ENCODE assay signal across 19 cellular contexts in genomic region chr1:42660907-42661500, GRCh38. TPM values are rescaled to one million over a fixed set of nuclear protein-coding genes. Genes with fewer than 3 reads are reported as not detected.
DNase-seq lines count a peak whose midpoint lies in the region; ATAC-seq and TF ChIP-seq lines count a peak whose summit lies in the region.
"Had no signal": no experiment of that assay in that cellular context is flagged by ENCODE, and none has a peak within 500 bp of the region (broad histone marks: within the 10 kb centered on the region; RNA-seq: fewer than 3 reads in every experiment).

No MANE protein-coding gene starts in this region.

- ATAC-seq in CD8-positive, alpha-beta T cell = no peak
- ATAC-seq in central memory CD8-positive, alpha-beta T cell (replicated peaks; ENCODE audit: extremely low read depth, poor library complexity, severe bottlenecking) = no peak
- no peak for ATAC-seq in GM18519 (IDR thresholded peaks at IDR 0.05; ENCODE audit: low FRiP score, unreplicated experiment)
- ATAC-seq: gastroesophageal sphincter, left ventricle myocardium superior had no signal

- H3K9me3 Mint-ChIP-seq in CD8-positive, alpha-beta T cell = no peaks in the 10 kb centered on the region
- no peaks in the 10 kb centered on the region for H3K9me3 Mint-ChIP-seq in T-helper 1 cell treated with Interleukin-12 subunit alpha and Interleukin-12 subunit beta and Interleukin-4 antibody, amounts not matched to agents 30 μg/mL and 1 μg/mL, for 36 hours
- no peaks in the 10 kb centered on the region for H3K9me3 Mint-ChIP-seq in central memory CD8-positive, alpha-beta T cell
- H3K9me3 Mint-ChIP-seq: IgD-negative memory B cell had no signal

- no peak overlapping the region for H3K4me3 ChIP-seq in CD8-positive, alpha-beta T cell (ENCODE audit: low read depth, low read length)
- H3K4me3 ChIP-seq: gastroesophageal sphincter, skin epidermis, tibial nerve had no signal

- peak overlapping the region; percentile 76 for H3K27ac Mint-ChIP-seq in CD8-positive, alpha-beta T cell
- H3K27ac Mint-ChIP-seq in T-helper 1 cell treated with Interleukin-12 subunit alpha and Interleukin-12 subunit beta and Interleukin-4 antibody, amounts not matched to agents 30 μg/mL and 1 μg/mL, for 36 hours = peak overlapping the region; percentile 91
- peak overlapping the region; percentile 20 for H3K27ac Mint-ChIP-seq in central memory CD8-positive, alpha-beta T cell (ENCODE audit: low read depth)
- H3K27ac Mint-ChIP-seq: IgD-negative memory B cell had no signal

- no peaks in the 10 kb centered on the region for H3K27me3 ChIP-seq in CD8-positive, alpha-beta T cell (ENCODE audit: insufficient read depth, low read length)
- H3K27me3 ChIP-seq: gastroesophageal sphincter, tibial nerve had no signal

- peaks cover 14% of the 10 kb centered on the region for H3K36me3 ChIP-seq in CD8-positive, alpha-beta T cell (ENCODE audit: insufficient read depth, low read length)

- CTCF ChIA-PET in CD8-positive, alpha-beta T cell (lab: Charles Lee) = interaction anchor here (1.0 to 1.2 kb wide), 2 partner anchors 17 to 23 kb away, joined by 3 read pairs; no protein-coding TSS in a partner anchor

- no peaks in the 10 kb centered on the region for H3K27me3 Mint-ChIP-seq in CD8-positive, alpha-beta T cell (ENCODE audit: low read depth)
- H3K27me3 Mint-ChIP-seq in T-helper 1 cell treated with Interleukin-12 subunit alpha and Interleukin-12 subunit beta and Interleukin-4 antibody, amounts not matched to agents 30 μg/mL and 1 μg/mL, for 36 hours (ENCODE audit: low read depth) = no peaks in the 10 kb centered on the region
- H3K27me3 Mint-ChIP-seq in central memory CD8-positive, alpha-beta T cell = no peaks in the 10 kb centered on the region
- H3K27me3 Mint-ChIP-seq: IgD-negative memory B cell had no signal

- H3K27ac ChIP-seq in CD8-positive, alpha-beta T cell (ENCODE audit: low read depth, low read length) = no peak overlapping the region
- H3K27ac ChIP-seq: gastroesophageal sphincter, skin epidermis, tibial nerve had no signal

- no peak for DNase-seq in CD8-positive, alpha-beta T cell
- DNase-seq in GM10266 (ENCODE audit: extremely low spot score) (peak; percentile 44), cardiac septum (ENCODE audit: low spot score) (no peak), activated gamma-delta T cell (lab: John Stamatoyannopoulos, UW) (no peak)
- no peak for DNase-seq in central memory CD8-positive, alpha-beta T cell (ENCODE audit: low spot score in 2 of 2)
- no peak for DNase-seq in activated effector memory CD4-positive, alpha-beta T cell treated with Interleukin-2 at 50 U/mL for 16 hours
- DNase-seq: activated CD8-positive, alpha-beta memory T cell treated with anti-CD3 and anti-CD28 coated beads, Interleukin-2, amount 50 U/mL, for 48 hours; aorta; cortex of kidney; left ventricle myocardium superior; NCI-H1092; NCI-H69; stimulated activated CD4-positive, alpha-beta T cell treated with anti-CD3 and anti-CD28 coated beads, Interleukin-4, amount 100 ng/mL, for 24 hours had no signal

- intact Hi-C loops in CD8-positive, alpha-beta T cell (cut with DNase I, micrococcal nuclease) = loop anchor here in 1 of 2 experiments (10.0 kb wide), 1 partner anchor 1314 kb away; the partner anchor contains the start of genes ATP6V0B, B4GALT2 and DPH2
- intact Hi-C loops in cardiac septum (cut with DNase I) = no loop called here

- H3K9me3 ChIP-seq in CD8-positive, alpha-beta T cell (ENCODE audit: low read length) = no peaks in the 10 kb centered on the region
- H3K9me3 ChIP-seq: gastroesophageal sphincter, tibial nerve had no signal

- H3K36me3 Mint-ChIP-seq in CD8-positive, alpha-beta T cell = peaks cover 64% of the 10 kb centered on the region
- peaks cover 35% of the 10 kb centered on the region for H3K36me3 Mint-ChIP-seq in T-helper 1 cell treated with Interleukin-12 subunit alpha and Interleukin-12 subunit beta and Interleukin-4 antibody, amounts not matched to agents 30 μg/mL and 1 μg/mL, for 36 hours (ENCODE audit: low read depth)
- peaks cover 41% of the 10 kb centered on the region for H3K36me3 Mint-ChIP-seq in central memory CD8-positive, alpha-beta T cell (ENCODE audit: insufficient read depth)

- H3K4me3 Mint-ChIP-seq in CD8-positive, alpha-beta T cell = no peak overlapping the region
- peak overlapping the region; percentile 79 for H3K4me3 Mint-ChIP-seq in T-helper 1 cell treated with Interleukin-12 subunit alpha and Interleukin-12 subunit beta and Interleukin-4 antibody, amounts not matched to agents 30 μg/mL and 1 μg/mL, for 36 hours
- no peak overlapping the region for H3K4me3 Mint-ChIP-seq in central memory CD8-positive, alpha-beta T cell

- TF ChIP-seq CTCF in CD8-positive, alpha-beta T cell (IDR thresholded peaks at IDR 0.05) = no peak
- TF ChIP-seq CTCF in GM10266 (IDR thresholded peaks at IDR 0.05; ENCODE audit: control insufficient read depth, insufficient read depth, low read depth, missing control alignments) = no peak

- peaks cover 24% of the 10 kb centered on the region for H3K4me1 ChIP-seq in CD8-positive, alpha-beta T cell (ENCODE audit: insufficient read depth, low read length)

- H3K4me1 Mint-ChIP-seq in CD8-positive, alpha-beta T cell (ENCODE audit: low read depth) = peaks cover 45% of the 10 kb centered on the region
- H3K4me1 Mint-ChIP-seq in T-helper 1 cell treated with Interleukin-12 subunit alpha and Interleukin-12 subunit beta and Interleukin-4 antibody, amounts not matched to agents 30 μg/mL and 1 μg/mL, for 36 hours (ENCODE audit: low read depth) = peaks cover 35% of the 10 kb centered on the region
- H3K4me1 Mint-ChIP-seq in central memory CD8-positive, alpha-beta T cell = peaks cover 46% of the 10 kb centered on the region

- POLR2A ChIA-PET in CD8-positive, alpha-beta T cell (lab: Charles Lee) = interaction anchor here (2.0 kb wide), 1 partner anchor 21 kb away, joined by 6 read pairs; the partner anchor contains the start of gene YBX1

RNA-seq across cellular contexts. Expression of gene PPIH, which starts 2.8 kb away (rescaled TPM):
- total RNA-seq in CD8-positive, alpha-beta T cell = 10 to 100 TPM; 31.0 to 33.2 TPM
- total RNA-seq in cardiac septum = 18.3 TPM

RNA-seq across cellular contexts. Expression of gene YBX1, which starts 21.2 kb away (rescaled TPM):
- total RNA-seq in CD8-positive, alpha-beta T cell = 100 to 1,000 TPM; 440 to 450 TPM
- total RNA-seq in cardiac septum = 717 TPM

Comparison
In these comparisons a context has a peak if more than half of its experiments do, and no peak if none do; other contexts are left out.
1. H3K27ac Mint-ChIP-seq: peak in every context shown above with its lines; median percentile 91 in T-helper 1 cell treated with Interleukin-12 subunit alpha and Interleukin-12 subunit beta and Interleukin-4 antibody, amounts not matched to agents 30 μg/mL and 1 μg/mL, for 36 hours; 76 in CD8-positive, alpha-beta T cell; 20 in central memory CD8-positive, alpha-beta T cell.